ENCODE assay signal across 8 cellular contexts in genomic region chr5:173781432-173781825, GRCh38.
DNase-seq lines count a peak whose midpoint lies in the region; ATAC-seq, FAIRE-seq and TF ChIP-seq lines count a peak whose summit lies in the region.

No MANE protein-coding gene starts in this region.

- peak overlapping the region; percentile 92 to 94 for H3K27ac ChIP-seq in A549
- no peak overlapping the region for H3K27ac ChIP-seq in Karpas-422 (ENCODE audit: low read length)

- 7% methylated on average over 4 of the region's 4 CpGs for WGBS in A549 (ENCODE audit: missing lambda C conversion rate)

- H3K4me3 ChIP-seq in A549 = no peak overlapping the region
- H3K4me3 ChIP-seq in Karpas-422 (ENCODE audit: low read length) = no peak overlapping the region

- peak overlapping the region; percentile 64 for H3K4me2 ChIP-seq in A549
- peak overlapping the region; percentile 26 for H3K4me2 ChIP-seq in Karpas-422 (ENCODE audit: low read depth, low read length, poor library complexity, severe bottlenecking)

- TF ChIP-seq POLR2A in A549 (IDR thresholded peaks at IDR 0.05; ENCODE audit: low read length) = no peak

- CTCF ChIA-PET in A549 (lab: Yijun Ruan, JAX) = interaction anchor here (0.7 kb wide), 1 partner anchor 1446 kb away, joined by 3 read pairs; no protein-coding TSS in a partner anchor

- no peak overlapping the region for H2AFZ ChIP-seq in Karpas-422 (ENCODE audit: low read length)

- POLR2A ChIA-PET in A549 (lab: Yijun Ruan, JAX) = no interaction called here

- peak overlapping the region; percentile 52 for H3K27ac Mint-ChIP-seq in central memory CD8-positive, alpha-beta T cell (ENCODE audit: low read depth)
- peak overlapping the region; percentile 2 to 56 for H3K27ac Mint-ChIP-seq in natural killer cell

- H3K79me2 ChIP-seq in Karpas-422 (ENCODE audit: low read length) = no peaks in the 10 kb centered on the region

- H3K4me1 Mint-ChIP-seq in central memory CD8-positive, alpha-beta T cell = peaks cover 20% of the 10 kb centered on the region
- H3K4me1 Mint-ChIP-seq in natural killer cell = peaks cover 10 to 13% of the 10 kb centered on the region in 2 donors

- H3K36me3 ChIP-seq in Karpas-422 (ENCODE audit: insufficient read depth, low read length) = no peaks in the 10 kb centered on the region

- in situ Hi-C loops in ACHN (cut with HindIII; ENCODE audit: low pct_ligation_motif_present, low pct_unique_long_range_greater_than_20kb, low sequenced_read_pairs) = no loop called here

- no peaks in the 10 kb centered on the region for H4K20me1 ChIP-seq in Karpas-422 (ENCODE audit: insufficient read depth, low read depth, low read length)

- H3K27me3 ChIP-seq in Karpas-422 (ENCODE audit: low read length) = no peaks in the 10 kb centered on the region

- no peaks in the 10 kb centered on the region for H3K9me2 ChIP-seq in Karpas-422 (replicated peaks; ENCODE audit: insufficient read depth, low read length)

- H3K27me3 Mint-ChIP-seq in central memory CD8-positive, alpha-beta T cell = peaks cover 2% of the 10 kb centered on the region
- H3K27me3 Mint-ChIP-seq in natural killer cell (ENCODE audit: low read depth in 2 of 2) = peaks cover 4 to 14% of the 10 kb centered on the region in 2 donors

- TF ChIP-seq RAD21 in A549 (conservative IDR thresholded peaks at IDR 0.05 in 1 of 2, IDR thresholded peaks at IDR 0.05 in 1 of 2) = no peak

- ATAC-seq in A549 (peak; percentile 61 to 70), natural killer cell (no peak)
- no peak for ATAC-seq in central memory CD8-positive, alpha-beta T cell (replicated peaks; ENCODE audit: extremely low read depth, poor library complexity, severe bottlenecking)

- no peaks in the 10 kb centered on the region for H3K9me3 Mint-ChIP-seq in central memory CD8-positive, alpha-beta T cell
- no peaks in the 10 kb centered on the region for H3K9me3 Mint-ChIP-seq in natural killer cell

- no peak for TF ChIP-seq CTCF in A549 (IDR thresholded peaks at IDR 0.05)
- no peak for TF ChIP-seq CTCF in natural killer cell (IDR thresholded peaks at IDR 0.05)

- H3K9ac ChIP-seq in Karpas-422 (ENCODE audit: low read length) = no peak overlapping the region

- peak overlapping the region; percentile 0 for H3K4me3 Mint-ChIP-seq in central memory CD8-positive, alpha-beta T cell
- peak overlapping the region; percentile 26 for H3K4me3 Mint-ChIP-seq in natural killer cell

- 0 out of 5 replicates have a peak, but pooled peaks of 1 of the 2 experiments have one; percentile 22 for TF ChIP-seq EP300 in A549 (IDR thresholded peaks at IDR 0.05)

- no peak for FAIRE-seq in A549 (lab: Jason Lieb, UNC)

- peak in 1 of 2 experiments; percentile 70 for DNase-seq in A549 (ENCODE audit: low read depth in 1 of 2, low spot score in 1 of 2)
- no peak for DNase-seq in Karpas-422
- DNase-seq in central memory CD8-positive, alpha-beta T cell (ENCODE audit: low spot score in 2 of 2) = no peak
- no peak for DNase-seq in natural killer cell
- no peak for DNase-seq in hippocampal formation (lab: John Stamatoyannopoulos, UW)
- no peak for DNase-seq in ACHN
- DNase-seq in COLO829 (ENCODE audit: low spot score) = no peak
- DNase-seq in NCI-H2029 (lab: John Stamatoyannopoulos, UW) = no peak

- intact Hi-C loops in natural killer cell (cut with micrococcal nuclease) = no loop called here

- H3K9me3 ChIP-seq in A549 (no peaks in the 10 kb centered on the region), Karpas-422 (ENCODE audit: low read length) (no peaks in the 10 kb centered on the region)

- H3K36me3 Mint-ChIP-seq in central memory CD8-positive, alpha-beta T cell (ENCODE audit: insufficient read depth) = no peaks in the 10 kb centered on the region
- no peaks in the 10 kb centered on the region for H3K36me3 Mint-ChIP-seq in natural killer cell

- H3K4me1 ChIP-seq in A549 = peaks cover 45% of the 10 kb centered on the region
- peaks cover 21% of the 10 kb centered on the region for H3K4me1 ChIP-seq in Karpas-422 (ENCODE audit: low read length)

TF ChIP-seq in A549, 52 proteins besides CTCF, POLR2A, EP300 and RAD21:
- TF ChIP-seq MAX (IDR thresholded peaks at IDR 0.05) (no peak), GATA3 (IDR thresholded peaks at IDR 0.05; ENCODE audit: borderline replicate concordance) (0 out of 2 replicates have a peak, but pooled peaks have one; percentile 39), CEBPB (IDR thresholded peaks at IDR 0.05) (peak in 1 of 2 experiments; percentile 28; a peak in 1 of 4 replicates)

Comparison
In these comparisons a context has a peak if more than half of its experiments do, and no peak if none do; other contexts are left out.
1. ATAC-seq: peak in A549 (2 of 2); none in central memory CD8-positive, alpha-beta T cell (single experiment) and natural killer cell (0 of 3).